10 cellular contexts compared by ENCODE assay signal in genomic region chr6:31825553-31825952, GRCh38. TPM values are rescaled to one million over a fixed set of nuclear protein-coding genes. Genes with fewer than 3 reads are reported as not detected.
DNase-seq lines count a peak whose midpoint lies in the region; ATAC-seq and TF ChIP-seq lines count a peak whose summit lies in the region.
"Had no signal": no experiment of that assay in that cellular context is flagged by ENCODE, and none has a peak within 500 bp of the region (broad histone marks: within the 10 kb centered on the region; RNA-seq: fewer than 3 reads in every experiment).

No MANE protein-coding gene starts in this region.

- H3K27ac ChIP-seq in esophagus (ENCODE audit: low read depth in 2 of 2, low read length in 1 of 2), result peak overlapping the region; percentile 96 to 99
- peak overlapping the region; percentile 97 to 100 for H3K27ac ChIP-seq in prostate gland

- POLR2A ChIA-PET in T-cell (lab: Charles Lee), result interaction anchor here in 1 of 2 donors (0.6 to 0.7 kb wide), 2 partner anchors 17 to 237 kb away, joined by 3 read pairs; no protein-coding TSS in a partner anchor

- no peak for DNase-seq in Calu3
- no peak for DNase-seq in T-cell
- no peak for DNase-seq in prostate gland (ENCODE audit: low spot score)
- no peak for DNase-seq in ecto neural progenitor cell (ENCODE audit: low spot score)
- no peak for DNase-seq in HPDE6-E6E7 (ENCODE audit: extremely low spot score)
- no peak for DNase-seq in amygdala (lab: John Stamatoyannopoulos, UW)
- no peak for DNase-seq in NCI-H226
- DNase-seq: NCI-H2227 treated with DMSO at 0.1 percent for 48 hours; stimulated activated CD4-positive, alpha-beta T cell treated with anti-CD3 and anti-CD28 coated beads, Interleukin-4, amount 100 ng/mL, for 1 hour had no signal

- no peaks in the 10 kb centered on the region for H3K9me3 Mint-ChIP-seq in Calu3 (ENCODE audit: low read depth, unreplicated experiment)
- H3K9me3 Mint-ChIP-seq in T-cell, result no peaks in the 10 kb centered on the region

- no peak for ATAC-seq in T-cell (replicated peaks in 1 of 4)

- H3K36me3 ChIP-seq in esophagus (ENCODE audit: control insufficient read depth in 2 of 2, insufficient read depth in 2 of 2, low read length in 1 of 2) (no peaks in the 10 kb centered on the region), prostate gland (no peaks in the 10 kb centered on the region)

- H3K27me3 ChIP-seq in esophagus (ENCODE audit: control insufficient read depth in 1 of 2, insufficient read depth in 2 of 2, low read length in 2 of 2) (no peaks in the 10 kb centered on the region), prostate gland (replicated peaks; ENCODE audit: insufficient read depth) (no peaks in the 10 kb centered on the region)

- TF ChIP-seq CTCF in Calu3 (IDR thresholded peaks at IDR 0.05; ENCODE audit: unreplicated experiment) (no peak), prostate gland (IDR thresholded peaks at IDR 0.05) (no peak)

- H3K4me3 Mint-ChIP-seq in Calu3 (ENCODE audit: low read depth, unreplicated experiment) (peak overlapping the region; percentile 80), T-cell (peak overlapping the region in 1 of 3 donors; percentile 86)

- no TSS peak for BruUV-seq in Calu3 (replicated peaks; lab: Mats Ljungman, UMichigan)

- no peak overlapping the region for H3K4me3 ChIP-seq in esophagus (ENCODE audit: low read depth in 1 of 2, low read length in 2 of 2)
- H3K4me3 ChIP-seq in prostate gland, result no peak overlapping the region

- H3K27ac Mint-ChIP-seq in Calu3 (ENCODE audit: unreplicated experiment), result peak overlapping the region; percentile 100
- peak overlapping the region; percentile 98 to 99 for H3K27ac Mint-ChIP-seq in T-cell

- CTCF ChIA-PET in Calu3 (lab: Charles Lee) (interaction anchor here (1.0 to 2.5 kb wide), 6 partner anchors 10 to 52 kb away, joined by 3 to 16 read pairs (median 6); partner anchors contain the start of genes HSPA1A, HSPA1L, LSM2 and VARS1), T-cell (lab: Charles Lee) (no interaction called here)

- peaks cover 0 to 2% of the 10 kb centered on the region in 2 donors for H3K4me1 ChIP-seq in esophagus (ENCODE audit: control insufficient read depth in 2 of 2, insufficient read depth in 2 of 2, low read length in 1 of 2)
- H3K4me1 ChIP-seq in prostate gland (replicated peaks), result peaks cover 22% of the 10 kb centered on the region

- 38 to 47% methylated on average over 4 of the region's 4 CpGs for WGBS in esophagus, 2 donors
- 29% methylated on average over 4 of the region's 4 CpGs for WGBS in prostate gland

- no peaks in the 10 kb centered on the region for H3K9me3 ChIP-seq in esophagus (ENCODE audit: control insufficient read depth in 2 of 2, insufficient read depth in 1 of 2, low read depth in 1 of 2, low read length in 1 of 2)
- H3K9me3 ChIP-seq in prostate gland, result no peaks in the 10 kb centered on the region

- TF ChIP-seq POLR2A in prostate gland (IDR thresholded peaks at IDR 0.05), result no peak

- H3K36me3 Mint-ChIP-seq in Calu3 (ENCODE audit: insufficient read depth, unreplicated experiment) (peaks cover 77% of the 10 kb centered on the region), T-cell (no peaks in the 10 kb centered on the region)

- intact Hi-C loops in Calu3 (cut with micrococcal nuclease; ENCODE audit: unreplicated experiment), result no loop called here
- intact Hi-C loops in prostate gland (cut with DNase I), result no loop called here

- H3K27me3 Mint-ChIP-seq in Calu3 (ENCODE audit: unreplicated experiment) (peaks cover 13% of the 10 kb centered on the region), T-cell (no peaks in the 10 kb centered on the region)

- H3K4me1 Mint-ChIP-seq in Calu3 (ENCODE audit: low read depth, unreplicated experiment), result peaks cover 60% of the 10 kb centered on the region
- H3K4me1 Mint-ChIP-seq in T-cell, result peaks cover 39 to 57% (median 40%) of the 10 kb centered on the region in 3 donors

RNA-seq across cellular contexts. Expression of gene HSPA1B, which starts 2.0 kb away (rescaled TPM):
- total RNA-seq in Calu3 (2022) (687 and 705 TPM in 2 replicates), T-cell (100 to 1,000 TPM in 1 of 5 donors, 10 to 100 TPM in 2, 1 to 10 TPM in 2; 6.3 to 105 (median 67.9) TPM), prostate gland (100 to 1,000 TPM; 331 to 360 TPM)
- 100 to 1,000 TPM in 1 of 2 donors, 10 to 100 TPM in 1; 26.9 to 103 TPM for polyA plus RNA-seq in esophagus

RNA-seq across cellular contexts. Expression of gene HSPA1A, which starts 10.2 kb away (rescaled TPM):
- total RNA-seq in Calu3 (2022), result 1,238 and 1,263 TPM in 2 replicates
- total RNA-seq in T-cell, result 100 to 1,000 TPM in 1 of 5 donors, 10 to 100 TPM in 2, 1 to 10 TPM in 2; 8.8 to 117 (median 77.9) TPM
- polyA plus RNA-seq in esophagus, result 100 to 1,000 TPM; 105 to 125 TPM
- total RNA-seq in prostate gland, result 100 to 1,000 TPM; 230 to 440 TPM

RNA-seq across cellular contexts. Expression of gene HSPA1L, which starts 10.5 kb away (rescaled TPM):
- total RNA-seq in Calu3 (2022) (4.2 and 4.3 TPM in 2 replicates), T-cell (1 to 10 TPM; 2.8 to 8.5 (median 8.1) TPM), prostate gland (1 to 10 TPM; 1.5 to 8.5 TPM)
- under 1 TPM; 0.39 to 0.42 TPM for polyA plus RNA-seq in esophagus

RNA-seq across cellular contexts. Expression of gene LSM2, which starts 18.8 kb away (rescaled TPM):
- 126 and 144 TPM in 2 replicates for total RNA-seq in Calu3 (2022)
- 10 to 100 TPM; 24.2 to 36.4 (median 30.6) TPM for total RNA-seq in T-cell
- polyA plus RNA-seq in esophagus, result 10 to 100 TPM; 25.6 to 42.9 TPM
- 10 to 100 TPM; 51.9 to 52.5 TPM for total RNA-seq in prostate gland

RNA-seq across cellular contexts. Expression of gene VARS1, which starts 30.0 kb away (rescaled TPM):
- 316 and 331 TPM in 2 replicates for total RNA-seq in Calu3 (2022)
- total RNA-seq in T-cell, result 10 to 100 TPM; 44.4 to 71.0 (median 62.5) TPM
- 10 to 100 TPM; 35.7 to 37.3 TPM for polyA plus RNA-seq in esophagus
- total RNA-seq in prostate gland, result 10 to 100 TPM; 38.5 to 49.9 TPM
